Comparison of ENCODE assay signal across 25 cellular contexts in the genomic region with DNA sequence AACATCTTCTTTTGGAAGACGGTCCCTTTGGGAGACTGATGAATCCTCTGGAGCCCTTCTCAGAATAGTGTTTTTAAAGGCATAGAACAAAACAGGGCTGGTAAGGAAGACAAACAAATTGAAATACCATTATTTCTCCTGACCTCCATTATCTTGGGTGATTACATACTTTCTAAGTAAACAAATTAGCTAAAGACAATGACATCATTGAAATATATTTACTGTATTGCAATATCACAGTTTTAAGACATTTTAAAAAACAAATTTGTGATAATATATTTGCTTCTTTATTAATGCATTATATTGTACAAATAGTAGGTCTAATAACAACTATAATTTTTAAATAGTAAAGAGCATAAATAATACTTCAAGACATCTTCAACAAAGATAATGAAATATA.
"Had no signal": no experiment of that assay in that cellular context is flagged by ENCODE, and none has a peak within 500 bp of the region (broad histone marks: within the 10 kb centered on the region; RNA-seq: fewer than 3 reads in every experiment).

No MANE protein-coding gene starts in this region.

- H3K27ac ChIP-seq: hepatocyte, left lung, lower lobe of right lung, neural progenitor cell, neutrophil, right atrium auricular region, skin epidermis, spleen, suprapubic skin, thoracic aorta, tibial artery, upper lobe of right lung had no signal

- H3K4me3 ChIP-seq: hepatocyte, left lung, lower lobe of right lung, neural progenitor cell, right atrium auricular region, skin epidermis, spleen, suprapubic skin, thoracic aorta, tibial artery, upper lobe of right lung had no signal

- DNase-seq: left colon; left lung; lower lobe of right lung; mammary epithelial cell; mesenchymal stem cell; naive B cell; natural killer cell; nephron progenitor cell; occipital lobe; spleen; stimulated activated CD4-positive, alpha-beta T cell treated with anti-CD3 and anti-CD28 coated beads, Interleukin-4, amount 100 ng/mL, for 24 hours; stimulated activated naive CD4-positive, alpha-beta T cell; tibial artery; trophoblast cell; upper lobe of right lung had no signal

- H3K36me3 ChIP-seq: left lung, lower lobe of right lung, neural progenitor cell, neutrophil, right atrium auricular region, spleen, suprapubic skin, thoracic aorta, tibial artery, upper lobe of right lung had no signal

- H3K27me3 ChIP-seq: hepatocyte, neural progenitor cell, right atrium auricular region, spleen, suprapubic skin, tibial artery, upper lobe of right lung had no signal

- FAIRE-seq: keratinocyte had no signal

- H3K4me1 ChIP-seq: left lung, lower lobe of right lung, neural progenitor cell, right atrium auricular region, spleen, suprapubic skin, tibial artery, upper lobe of right lung had no signal

- ATAC-seq: left colon; left lung; lower lobe of right lung; natural killer cell; sciatic nerve; stimulated activated effector memory CD8-positive, alpha-beta T cell treated with anti-CD3 and anti-CD28 coated beads, Interleukin-12 subunit alpha, Interleukin-12 subunit beta, amount 100 ng/mL, for 72 hours; upper lobe of right lung had no signal

- H3K9me3 ChIP-seq: left lung, lower lobe of right lung, neutrophil, right atrium auricular region, spleen, suprapubic skin, thoracic aorta, tibial artery, upper lobe of right lung had no signal
